ENCODE assay signal across 8 cellular contexts in the genomic region with DNA sequence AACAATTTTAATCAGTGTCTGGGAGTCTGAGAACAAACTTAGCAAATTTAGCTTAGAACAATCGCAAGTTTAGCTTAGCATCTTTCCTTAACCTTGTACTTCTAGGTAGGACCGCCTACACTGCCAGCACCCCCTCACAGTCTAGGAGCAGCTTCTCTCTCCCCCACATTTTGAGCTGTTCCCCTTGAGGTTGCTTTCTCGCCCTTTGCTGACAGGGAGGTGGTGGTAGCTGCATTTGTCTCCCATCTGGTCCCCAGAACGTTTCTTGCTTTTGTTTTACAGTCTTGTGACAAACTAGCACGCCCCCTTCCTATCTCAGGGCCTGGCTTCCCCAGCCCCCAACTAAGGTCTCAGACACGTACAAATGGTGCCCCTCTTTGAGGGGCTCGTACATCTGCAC. TPM values are rescaled to one million over a fixed set of nuclear protein-coding genes. Genes with fewer than 3 reads are reported as not detected.
A peak's percentile ranks its signal among the peaks of the same experiment; 100 is the strongest.
DNase-seq lines count a peak whose midpoint lies in the region; ATAC-seq and TF ChIP-seq lines count a peak whose summit lies in the region.

No MANE protein-coding gene starts in this region.

- TF ChIP-seq CTCF in neural crest cell (conservative IDR thresholded peaks at IDR 0.05), result no peak

- DNase-seq in stimulated activated CD4-positive, alpha-beta T cell treated with anti-CD3 and anti-CD28 coated beads, Interleukin-2, amount 100 ng/mL, for 4 hours (ENCODE audit: low read depth), result peak; percentile 41
- no peak for DNase-seq in stimulated activated CD4-positive, alpha-beta T cell treated with anti-CD3 and anti-CD28 coated beads, Interleukin-4, amount 100 ng/mL, for 24 hours
- DNase-seq in central memory CD8-positive, alpha-beta T cell (ENCODE audit: low spot score in 2 of 2), result no peak
- DNase-seq in neural crest cell (ENCODE audit: low read depth, low spot score) (no peak), SJCRH30 (no peak), NOMO-1 (lab: John Stamatoyannopoulos, UW; ENCODE audit: unreplicated experiment in 2 of 2) (no peak), NK-92 (lab: John Stamatoyannopoulos, UW; ENCODE audit: unreplicated experiment) (no peak)
- DNase-seq in stimulated activated CD4-positive, alpha-beta T cell treated with anti-CD3 and anti-CD28 coated beads, Interleukin-4, amount 100 ng/mL, for 1 hour, result no peak

- no peak overlapping the region for H3K4me3 Mint-ChIP-seq in central memory CD8-positive, alpha-beta T cell
- H3K4me3 Mint-ChIP-seq in neural crest cell, result no peak overlapping the region

- H3K9me3 ChIP-seq in SJCRH30 (replicated peaks), result no peaks in the 10 kb centered on the region

- H3K4me3 ChIP-seq in SJCRH30, result no peak overlapping the region

- no peak for ATAC-seq in central memory CD8-positive, alpha-beta T cell (replicated peaks; ENCODE audit: extremely low read depth, poor library complexity, severe bottlenecking)

- no peaks in the 10 kb centered on the region for H3K27me3 Mint-ChIP-seq in central memory CD8-positive, alpha-beta T cell
- H3K27me3 Mint-ChIP-seq in neural crest cell (ENCODE audit: low read depth), result no peaks in the 10 kb centered on the region

- H3K4me1 Mint-ChIP-seq in central memory CD8-positive, alpha-beta T cell, result peaks cover 55% of the 10 kb centered on the region
- peaks cover 41% of the 10 kb centered on the region for H3K4me1 Mint-ChIP-seq in neural crest cell

- no peaks in the 10 kb centered on the region for H3K27me3 ChIP-seq in SJCRH30

- H3K36me3 ChIP-seq in SJCRH30, result no peaks in the 10 kb centered on the region

- H3K4me1 ChIP-seq in SJCRH30, result peaks cover 14% of the 10 kb centered on the region

- H3K36me3 Mint-ChIP-seq in central memory CD8-positive, alpha-beta T cell (ENCODE audit: insufficient read depth), result peaks cover 10% of the 10 kb centered on the region
- peaks cover 3% of the 10 kb centered on the region for H3K36me3 Mint-ChIP-seq in neural crest cell (ENCODE audit: low read depth)

- no peak overlapping the region for H3K27ac ChIP-seq in SJCRH30

- no peaks in the 10 kb centered on the region for H3K9me3 Mint-ChIP-seq in central memory CD8-positive, alpha-beta T cell
- no peaks in the 10 kb centered on the region for H3K9me3 Mint-ChIP-seq in neural crest cell

- H3K27ac Mint-ChIP-seq in central memory CD8-positive, alpha-beta T cell (ENCODE audit: low read depth), result peak overlapping the region; percentile 59
- H3K27ac Mint-ChIP-seq in neural crest cell (ENCODE audit: unreplicated experiment), result peak overlapping the region; percentile 60

RNA-seq across cellular contexts. Expression of a gene that starts 27.4 kb away (rescaled TPM):
- 32.5 and 33.3 TPM in 2 replicates for total RNA-seq in neural crest cell
- total RNA-seq in SJCRH30 (2014; rRNA removed; shearing (Covaris generic)), result 13.4 and 15.5 TPM in 2 replicates
